12 cellular contexts compared by ENCODE assay signal in genomic region chr11:46698597-46698996, GRCh38. TPM values are rescaled to one million over a fixed set of nuclear protein-coding genes. Genes with fewer than 3 reads are reported as not detected.
DNase-seq lines count a peak whose midpoint lies in the region; ATAC-seq, FAIRE-seq and TF ChIP-seq lines count a peak whose summit lies in the region.
"Had no signal": no experiment of that assay in that cellular context is flagged by ENCODE, and none has a peak within 500 bp of the region (broad histone marks: within the 10 kb centered on the region; RNA-seq: fewer than 3 reads in every experiment).

No MANE protein-coding gene starts in this region.

- CTCF ChIA-PET in CD8-positive, alpha-beta T cell (lab: Charles Lee): interaction anchor here (0.9 to 6.7 kb wide), 2 partner anchors 21 to 26 kb away, joined by 6 to 43 read pairs; no protein-coding TSS in a partner anchor

- H3K4me1 ChIP-seq in CD8-positive, alpha-beta T cell (ENCODE audit: insufficient read depth, low read length): peaks cover 60% of the 10 kb centered on the region
- H3K4me1 ChIP-seq in ascending aorta: peaks cover 35 to 69% of the 10 kb centered on the region in 2 donors

- H3K27me3 Mint-ChIP-seq in CD8-positive, alpha-beta T cell (ENCODE audit: low read depth): no peaks in the 10 kb centered on the region
- no peaks in the 10 kb centered on the region for H3K27me3 Mint-ChIP-seq in naive thymus-derived CD8-positive, alpha-beta T cell
- H3K27me3 Mint-ChIP-seq: memory B cell had no signal

- H3K36me3 Mint-ChIP-seq in CD8-positive, alpha-beta T cell: peaks cover 67% of the 10 kb centered on the region
- peaks cover 0 to 54% (median 7%) of the 10 kb centered on the region in 3 donors for H3K36me3 Mint-ChIP-seq in naive thymus-derived CD8-positive, alpha-beta T cell

- no peaks in the 10 kb centered on the region for H3K9me3 Mint-ChIP-seq in CD8-positive, alpha-beta T cell
- H3K9me3 Mint-ChIP-seq in naive thymus-derived CD8-positive, alpha-beta T cell: no peaks in the 10 kb centered on the region
- H3K9me3 Mint-ChIP-seq: memory B cell had no signal

- peak overlapping the region; percentile 93; the same call in 1 of the 2 replicates for H3K27ac ChIP-seq in 22Rv1
- no peak overlapping the region for H3K27ac ChIP-seq in CD8-positive, alpha-beta T cell (ENCODE audit: low read depth, low read length)
- H3K27ac ChIP-seq in ascending aorta: peak overlapping the region; percentile 75 to 85

- FAIRE-seq in GM12892 (lab: Jason Lieb, UNC): no peak

- peaks cover 38% of the 10 kb centered on the region for H3K36me3 ChIP-seq in CD8-positive, alpha-beta T cell (ENCODE audit: insufficient read depth, low read length)
- H3K36me3 ChIP-seq in ascending aorta: peaks cover 36 to 42% of the 10 kb centered on the region in 2 donors

- H3K4me3 Mint-ChIP-seq in CD8-positive, alpha-beta T cell: peak overlapping the region; percentile 99
- peak overlapping the region; percentile 66 to 99 (median 98) for H3K4me3 Mint-ChIP-seq in naive thymus-derived CD8-positive, alpha-beta T cell

- TF ChIP-seq CTCF in 22Rv1 (IDR thresholded peaks at IDR 0.05) (no peak), ascending aorta (IDR thresholded peaks at IDR 0.05) (no peak)
- TF ChIP-seq CTCF in CD8-positive, alpha-beta T cell (IDR thresholded peaks at IDR 0.05): no peak

- peaks cover 55% of the 10 kb centered on the region for H3K4me1 Mint-ChIP-seq in CD8-positive, alpha-beta T cell (ENCODE audit: low read depth)
- H3K4me1 Mint-ChIP-seq in naive thymus-derived CD8-positive, alpha-beta T cell: peaks cover 27 to 76% (median 56%) of the 10 kb centered on the region in 4 donors

- intact Hi-C loops in CD8-positive, alpha-beta T cell (cut with DNase I, micrococcal nuclease): no loop called here
- intact Hi-C loops in ascending aorta (cut with DNase I): loop anchor here (5.0 kb wide), 1 partner anchor 51 kb away; no protein-coding TSS in a partner anchor

- H3K9me3 ChIP-seq in CD8-positive, alpha-beta T cell (ENCODE audit: low read length): no peaks in the 10 kb centered on the region
- no peaks in the 10 kb centered on the region for H3K9me3 ChIP-seq in ascending aorta
- H3K9me3 ChIP-seq: gastroesophageal sphincter had no signal

- POLR2A ChIA-PET in CD8-positive, alpha-beta T cell (lab: Charles Lee): interaction anchor here (1.7 to 2.9 kb wide), 2 partner anchors 27 to 1068 kb away, joined by 4 to 27 read pairs; no protein-coding TSS in a partner anchor
- POLR2A ChIA-PET in naive thymus-derived CD8-positive, alpha-beta T cell (lab: Charles Lee): interaction anchor here (0.6 to 6.3 kb wide), 4 partner anchors 26 to 149 kb away, joined by 3 to 91 read pairs (median 3); partner anchors contain the start of gene ATG13

- TF ChIP-seq POLR2A in GM12892 (IDR thresholded peaks at IDR 0.05; ENCODE audit: low read depth, low read length): no peak

- H3K27me3 ChIP-seq in CD8-positive, alpha-beta T cell (ENCODE audit: insufficient read depth, low read length): no peaks in the 10 kb centered on the region
- H3K27me3 ChIP-seq in ascending aorta: no peaks in the 10 kb centered on the region
- H3K27me3 ChIP-seq: gastroesophageal sphincter had no signal

- no peak overlapping the region for H3K4me3 ChIP-seq in CD8-positive, alpha-beta T cell (ENCODE audit: low read depth, low read length)
- peak overlapping the region in 1 of 2 donors; percentile 79 for H3K4me3 ChIP-seq in ascending aorta

- DNase-seq in CD8-positive, alpha-beta T cell: no peak
- DNase-seq in ascending aorta (ENCODE audit: low spot score in 2 of 2) (no peak), GM12892 (ENCODE audit: insufficient read length) (no peak), NCI-H1930 (lab: John Stamatoyannopoulos, UW) (no peak)
- no peak for DNase-seq in naive thymus-derived CD8-positive, alpha-beta T cell
- DNase-seq in effector CD4-positive, alpha-beta T cell: no peak
- DNase-seq: activated CD4-positive, alpha-beta T cell treated with anti-CD3 and anti-CD28 coated beads, Interleukin-2, amount 50 U/mL, for 4 hours; DMS 273 treated with DMSO at 0.1 percent for 48 hours had no signal

- H3K27ac Mint-ChIP-seq in CD8-positive, alpha-beta T cell: peak overlapping the region; percentile 37
- H3K27ac Mint-ChIP-seq in naive thymus-derived CD8-positive, alpha-beta T cell: peak overlapping the region in 6 of 10 donors; percentile 15 to 99 (median 72)

- ATAC-seq in CD8-positive, alpha-beta T cell: no peak
- ATAC-seq in naive thymus-derived CD8-positive, alpha-beta T cell: no peak
- no peak for ATAC-seq in GM19395 (IDR thresholded peaks at IDR 0.05; ENCODE audit: unreplicated experiment)
- ATAC-seq: gastroesophageal sphincter had no signal

RNA-seq across cellular contexts. Expression of gene ARHGAP1, which starts 1.8 kb away (rescaled TPM):
- total RNA-seq in CD8-positive, alpha-beta T cell: 10 to 100 TPM; 33.4 to 36.9 TPM
- 104 TPM for total RNA-seq in ascending aorta
- total RNA-seq in naive thymus-derived CD8-positive, alpha-beta T cell: 10 to 100 TPM; 67.5 to 71.2 TPM
- 10 to 100 TPM; 35.5 to 63.1 (median 43.5) TPM for polyA plus RNA-seq in naive thymus-derived CD8-positive, alpha-beta T cell
- polyA plus RNA-seq in GM12892 (2012; ENCODE audit: missing spikeins): 14.7 TPM

RNA-seq across cellular contexts. Expression of gene ZNF408, which starts 2.2 kb away (rescaled TPM):
- 10 to 100 TPM; 24.0 to 24.3 TPM for total RNA-seq in CD8-positive, alpha-beta T cell
- total RNA-seq in ascending aorta: 9.7 TPM
- 10 to 100 TPM; 21.4 to 26.5 TPM for total RNA-seq in naive thymus-derived CD8-positive, alpha-beta T cell
- polyA plus RNA-seq in naive thymus-derived CD8-positive, alpha-beta T cell: 10 to 100 TPM in 1 of 3 donors, 1 to 10 TPM in 2; 6.3 to 11.7 (median 9.6) TPM
- polyA plus RNA-seq in GM12892 (2012; ENCODE audit: missing spikeins): 5.1 TPM

RNA-seq across cellular contexts. Expression of gene F2, which starts 20.4 kb away (rescaled TPM):
- total RNA-seq in CD8-positive, alpha-beta T cell: not detected
- 2.6 TPM for total RNA-seq in ascending aorta
- total RNA-seq in naive thymus-derived CD8-positive, alpha-beta T cell: not detected
- polyA plus RNA-seq in naive thymus-derived CD8-positive, alpha-beta T cell: not detected
- not detected for polyA plus RNA-seq in GM12892 (2012; ENCODE audit: missing spikeins)
